18 cellular contexts compared by ENCODE assay signal in the genomic region with DNA sequence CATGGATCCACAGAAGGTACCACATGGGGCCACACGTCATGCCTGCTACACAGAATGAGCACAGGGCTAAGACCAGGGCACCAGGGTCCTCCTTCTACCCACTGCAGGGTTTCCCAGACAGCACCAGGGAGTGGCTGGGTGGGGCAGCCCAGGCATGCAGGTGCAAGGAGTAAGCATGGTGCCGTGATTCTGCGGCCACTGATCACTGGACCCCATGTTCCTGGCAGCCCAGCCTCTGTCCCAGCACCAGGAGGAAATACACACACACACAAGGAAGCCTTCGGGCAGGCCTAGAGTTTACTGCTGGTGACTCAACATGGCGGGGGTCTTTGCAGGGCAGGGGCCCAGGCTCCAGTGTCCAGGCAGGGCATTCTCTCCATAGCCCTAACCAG. TPM values are rescaled to one million over a fixed set of nuclear protein-coding genes. Genes with fewer than 3 reads are reported as not detected.
"Had no signal": no experiment of that assay in that cellular context is flagged by ENCODE, and none has a peak within 500 bp of the region (broad histone marks: within the 10 kb centered on the region; RNA-seq: fewer than 3 reads in every experiment).

No MANE protein-coding gene starts in this region.

- DNase-seq: activated CD4-positive, alpha-beta T cell treated with anti-CD3 and anti-CD28 coated beads for 36 hours; activated CD4-positive, alpha-beta T cell treated with anti-CD3 and anti-CD28 coated beads, Interleukin-2, amount 50 U/mL, for 48 hours; activated naive CD4-positive, alpha-beta T cell; anterior cingulate cortex; brain microvascular endothelial cell; effector CD8-positive, alpha-beta T cell; esophagus squamous epithelium; mammary epithelial cell; midbrain; nephron progenitor cell; stimulated activated CD4-positive, alpha-beta T cell treated with anti-CD3 and anti-CD28 coated beads, Interleukin-4, amount 100 ng/mL, for 4 hours; testis; WERI-Rb-1 had no signal

- H3K27me3 ChIP-seq: brain microvascular endothelial cell, esophagus squamous epithelium, testis had no signal

- H3K4me1 ChIP-seq: testis had no signal

- H3K27me3 Mint-ChIP-seq: activated CD4-positive, alpha-beta T cell treated with anti-CD3 and anti-CD28 coated beads for 36 hours; stimulated activated memory B cell treated with anti-CD40 and anti-IgM and Interleukin-4, amounts not matched to agents 10 μg/mL and 1 μg/mL and 100 μg/mL, for 72 hours had no signal

- H3K4me3 Mint-ChIP-seq: activated CD4-positive, alpha-beta T cell treated with anti-CD3 and anti-CD28 coated beads for 36 hours; nephron progenitor cell; stimulated activated memory B cell treated with anti-CD40 and anti-IgM and Interleukin-4, amounts not matched to agents 10 μg/mL and 1 μg/mL and 100 μg/mL, for 72 hours had no signal

- ATAC-seq: activated CD4-positive, alpha-beta T cell treated with anti-CD3 and anti-CD28 coated beads for 36 hours; stimulated activated memory B cell treated with anti-CD40 and anti-IgM and Interleukin-4, amounts not matched to agents 10 μg/mL and 1 μg/mL and 100 μg/mL, for 72 hours had no signal

- H3K4me1 Mint-ChIP-seq: activated CD4-positive, alpha-beta T cell treated with anti-CD3 and anti-CD28 coated beads for 36 hours; stimulated activated memory B cell treated with anti-CD40 and anti-IgM and Interleukin-4, amounts not matched to agents 10 μg/mL and 1 μg/mL and 100 μg/mL, for 72 hours had no signal

- H3K9me3 Mint-ChIP-seq: nephron progenitor cell; stimulated activated memory B cell treated with anti-CD40 and anti-IgM and Interleukin-4, amounts not matched to agents 10 μg/mL and 1 μg/mL and 100 μg/mL, for 72 hours had no signal

- H3K4me3 ChIP-seq: esophagus squamous epithelium, SK-N-MC, skin epidermis, testis had no signal

- H3K27ac Mint-ChIP-seq: activated CD4-positive, alpha-beta T cell treated with anti-CD3 and anti-CD28 coated beads for 36 hours; progenitor cell of endocrine pancreas; stimulated activated memory B cell treated with anti-CD40 and anti-IgM and Interleukin-4, amounts not matched to agents 10 μg/mL and 1 μg/mL and 100 μg/mL, for 72 hours had no signal

- H3K27ac ChIP-seq: brain microvascular endothelial cell, esophagus squamous epithelium, SK-N-MC, skin epidermis, testis, WERI-Rb-1 had no signal

- H3K9me3 ChIP-seq: esophagus squamous epithelium, testis had no signal

- H3K36me3 ChIP-seq: brain microvascular endothelial cell, esophagus squamous epithelium, WERI-Rb-1 had no signal

RNA-seq across cellular contexts. Expression of a gene that starts 33.9 kb away (rescaled TPM):
- total RNA-seq: activated CD4-positive, alpha-beta T cell treated with anti-CD3 and anti-CD28 coated beads for 36 hours had no signal

RNA-seq across cellular contexts. Expression of a gene that starts 46.4 kb away (rescaled TPM):
- total RNA-seq: T-helper 2 cell treated with Interferon-gamma antibody and Interleukin-4, amounts not matched to agents 100 ng/mL and 5 ng/mL, for 36 hours had no signal
